In genomic region chrX:19906293-19906692, GRCh38 we compare ENCODE assay signal across 1 cellular context.
TF ChIP-seq lines count a peak whose summit lies in the region.

No MANE protein-coding gene starts in this region.

TF ChIP-seq in GM12878, 131 proteins besides CTCF, POLR2A, EP300 and RAD21 (continued from another document):
- TF ChIP-seq, protein P1, sequence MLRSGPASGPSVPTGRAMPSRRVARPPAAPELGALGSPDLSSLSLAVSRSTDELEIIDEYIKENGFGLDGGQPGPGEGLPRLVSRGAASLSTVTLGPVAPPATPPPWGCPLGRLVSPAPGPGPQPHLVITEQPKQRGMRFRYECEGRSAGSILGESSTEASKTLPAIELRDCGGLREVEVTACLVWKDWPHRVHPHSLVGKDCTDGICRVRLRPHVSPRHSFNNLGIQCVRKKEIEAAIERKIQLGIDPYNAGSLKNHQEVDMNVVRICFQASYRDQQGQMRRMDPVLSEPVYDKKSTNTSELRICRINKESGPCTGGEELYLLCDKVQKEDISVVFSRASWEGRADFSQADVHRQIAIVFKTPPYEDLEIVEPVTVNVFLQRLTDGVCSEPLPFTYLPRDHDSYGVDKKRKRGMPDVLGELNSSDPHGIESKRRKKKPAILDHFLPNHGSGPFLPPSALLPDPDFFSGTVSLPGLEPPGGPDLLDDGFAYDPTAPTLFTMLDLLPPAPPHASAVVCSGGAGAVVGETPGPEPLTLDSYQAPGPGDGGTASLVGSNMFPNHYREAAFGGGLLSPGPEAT (IDR thresholded peaks at IDR 0.05; ENCODE audit: low read depth) = no peak
- TF ChIP-seq ZNF384 (IDR thresholded peaks at IDR 0.05; ENCODE audit: borderline replicate concordance, low read depth, low read length) (no peak), CHD2 (IDR thresholded peaks at IDR 0.05; ENCODE audit: borderline replicate concordance, low read depth, low read length) (no peak), BCL11A (IDR thresholded peaks at IDR 0.05; ENCODE audit: low read depth, low read length) (no peak)
TF ChIP-seq in GM12878: peak in this region for 3.
